In the genomic region with DNA sequence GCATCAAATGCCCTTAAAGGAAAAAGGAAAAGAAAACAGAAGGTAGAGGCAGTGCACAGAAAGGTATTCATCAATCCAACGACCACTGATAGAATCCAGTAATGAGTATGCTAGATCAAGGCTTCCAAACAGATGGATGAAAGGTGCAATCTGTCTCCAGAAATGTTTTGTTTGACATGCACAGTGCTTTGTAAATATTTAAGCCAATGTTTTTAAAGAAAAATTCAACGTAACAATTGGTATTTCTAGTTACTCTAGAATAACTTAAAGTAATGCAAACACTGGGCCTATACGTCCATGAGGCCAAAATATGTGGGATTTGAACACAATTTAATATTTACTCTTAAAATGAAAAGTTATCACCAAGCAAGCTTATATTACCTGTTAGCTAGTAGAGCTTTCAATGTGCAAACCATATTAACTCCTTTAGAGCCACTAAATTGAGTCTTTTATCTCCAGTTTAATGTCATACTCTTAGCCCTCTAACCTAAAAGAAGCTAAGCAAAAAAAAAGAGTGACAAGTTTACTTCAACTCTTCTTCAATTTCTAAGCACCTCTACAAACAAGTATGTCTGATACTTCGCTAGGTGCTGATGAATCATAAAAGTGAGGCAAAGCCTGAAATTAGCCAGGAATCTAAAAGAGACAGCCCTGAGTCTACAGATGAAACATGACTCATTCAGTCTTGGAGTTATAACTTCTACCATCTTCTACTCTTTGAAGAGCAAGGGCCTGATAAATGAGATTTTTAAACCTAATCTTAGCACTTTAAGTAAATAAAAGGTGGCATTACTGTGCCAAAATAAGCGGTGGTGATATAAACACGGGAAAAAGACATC, we compare ENCODE assay signal across 1 cellular context.
TF ChIP-seq lines count a peak whose summit lies in the region.

No MANE protein-coding gene starts in this region.

TF ChIP-seq in WTC11, 78 proteins besides CTCF, POLR2A, EP300 and RAD21 (continued from another document):
- TF ChIP-seq, protein P1, sequence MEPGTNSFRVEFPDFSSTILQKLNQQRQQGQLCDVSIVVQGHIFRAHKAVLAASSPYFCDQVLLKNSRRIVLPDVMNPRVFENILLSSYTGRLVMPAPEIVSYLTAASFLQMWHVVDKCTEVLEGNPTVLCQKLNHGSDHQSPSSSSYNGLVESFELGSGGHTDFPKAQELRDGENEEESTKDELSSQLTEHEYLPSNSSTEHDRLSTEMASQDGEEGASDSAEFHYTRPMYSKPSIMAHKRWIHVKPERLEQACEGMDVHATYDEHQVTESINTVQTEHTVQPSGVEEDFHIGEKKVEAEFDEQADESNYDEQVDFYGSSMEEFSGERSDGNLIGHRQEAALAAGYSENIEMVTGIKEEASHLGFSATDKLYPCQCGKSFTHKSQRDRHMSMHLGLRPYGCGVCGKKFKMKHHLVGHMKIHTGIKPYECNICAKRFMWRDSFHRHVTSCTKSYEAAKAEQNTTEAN (CRISPR knock-in tag; IDR thresholded peaks at IDR 0.05): no peak
- TF ChIP-seq, protein P2, sequence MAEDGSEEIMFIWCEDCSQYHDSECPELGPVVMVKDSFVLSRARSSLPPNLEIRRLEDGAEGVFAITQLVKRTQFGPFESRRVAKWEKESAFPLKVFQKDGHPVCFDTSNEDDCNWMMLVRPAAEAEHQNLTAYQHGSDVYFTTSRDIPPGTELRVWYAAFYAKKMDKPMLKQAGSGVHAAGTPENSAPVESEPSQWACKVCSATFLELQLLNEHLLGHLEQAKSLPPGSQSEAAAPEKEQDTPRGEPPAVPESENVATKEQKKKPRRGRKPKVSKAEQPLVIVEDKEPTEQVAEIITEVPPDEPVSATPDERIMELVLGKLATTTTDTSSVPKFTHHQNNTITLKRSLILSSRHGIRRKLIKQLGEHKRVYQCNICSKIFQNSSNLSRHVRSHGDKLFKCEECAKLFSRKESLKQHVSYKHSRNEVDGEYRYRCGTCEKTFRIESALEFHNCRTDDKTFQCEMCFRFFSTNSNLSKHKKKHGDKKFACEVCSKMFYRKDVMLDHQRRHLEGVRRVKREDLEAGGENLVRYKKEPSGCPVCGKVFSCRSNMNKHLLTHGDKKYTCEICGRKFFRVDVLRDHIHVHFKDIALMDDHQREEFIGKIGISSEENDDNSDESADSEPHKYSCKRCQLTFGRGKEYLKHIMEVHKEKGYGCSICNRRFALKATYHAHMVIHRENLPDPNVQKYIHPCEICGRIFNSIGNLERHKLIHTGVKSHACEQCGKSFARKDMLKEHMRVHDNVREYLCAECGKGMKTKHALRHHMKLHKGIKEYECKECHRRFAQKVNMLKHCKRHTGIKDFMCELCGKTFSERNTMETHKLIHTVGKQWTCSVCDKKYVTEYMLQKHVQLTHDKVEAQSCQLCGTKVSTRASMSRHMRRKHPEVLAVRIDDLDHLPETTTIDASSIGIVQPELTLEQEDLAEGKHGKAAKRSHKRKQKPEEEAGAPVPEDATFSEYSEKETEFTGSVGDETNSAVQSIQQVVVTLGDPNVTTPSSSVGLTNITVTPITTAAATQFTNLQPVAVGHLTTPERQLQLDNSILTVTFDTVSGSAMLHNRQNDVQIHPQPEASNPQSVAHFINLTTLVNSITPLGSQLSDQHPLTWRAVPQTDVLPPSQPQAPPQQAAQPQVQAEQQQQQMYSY (CRISPR knock-in tag; IDR thresholded peaks at IDR 0.05): no peak
- TF ChIP-seq SP1 (CRISPR knock-in tag; conservative IDR thresholded peaks at IDR 0.05) (no peak), SOX15 (CRISPR knock-in tag; IDR thresholded peaks at IDR 0.05) (no peak), SMAD4 (CRISPR knock-in tag; IDR thresholded peaks at IDR 0.05) (no peak), KAT7 (CRISPR knock-in tag; IDR thresholded peaks at IDR 0.05; ENCODE audit: borderline replicate concordance) (no peak), ETV6 (CRISPR knock-in tag; IDR thresholded peaks at IDR 0.05) (no peak), MYBL2 (CRISPR knock-in tag; IDR thresholded peaks at IDR 0.05) (no peak), CREB1 (CRISPR knock-in tag; IDR thresholded peaks at IDR 0.05) (no peak), MXD4 (CRISPR knock-in tag; IDR thresholded peaks at IDR 0.05; ENCODE audit: borderline replicate concordance) (no peak)
- TF ChIP-seq, protein P3, sequence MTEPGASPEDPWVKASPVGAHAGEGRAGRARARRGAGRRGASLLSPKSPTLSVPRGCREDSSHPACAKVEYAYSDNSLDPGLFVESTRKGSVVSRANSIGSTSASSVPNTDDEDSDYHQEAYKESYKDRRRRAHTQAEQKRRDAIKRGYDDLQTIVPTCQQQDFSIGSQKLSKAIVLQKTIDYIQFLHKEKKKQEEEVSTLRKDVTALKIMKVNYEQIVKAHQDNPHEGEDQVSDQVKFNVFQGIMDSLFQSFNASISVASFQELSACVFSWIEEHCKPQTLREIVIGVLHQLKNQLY (CRISPR knock-in tag; IDR thresholded peaks at IDR 0.05): no peak
